ENCODE assay signal across 20 cellular contexts in the genomic region with DNA sequence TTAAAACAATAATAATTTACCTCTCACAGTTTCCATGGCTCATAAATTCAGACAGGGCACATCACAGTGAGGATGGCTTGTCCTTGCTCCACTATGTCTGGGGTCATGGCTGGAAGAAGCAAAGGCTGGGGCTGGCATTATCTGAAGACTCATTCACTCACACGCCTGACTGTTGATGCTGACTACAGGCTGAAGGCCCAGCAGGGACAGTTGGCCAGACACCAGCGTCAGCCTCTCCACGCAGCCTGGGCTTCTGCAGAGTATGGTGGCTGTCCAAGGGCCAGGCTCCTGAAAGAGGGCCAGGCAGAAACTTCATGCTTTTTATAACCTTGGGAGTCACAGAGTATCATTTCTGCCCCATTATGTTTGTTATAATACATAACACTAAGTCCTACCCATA. TPM values are rescaled to one million over a fixed set of nuclear protein-coding genes. Genes with fewer than 3 reads are reported as not detected.
DNase-seq lines count a peak whose midpoint lies in the region; ATAC-seq and TF ChIP-seq lines count a peak whose summit lies in the region.
"Had no signal": no experiment of that assay in that cellular context is flagged by ENCODE, and none has a peak within 500 bp of the region (broad histone marks: within the 10 kb centered on the region; RNA-seq: fewer than 3 reads in every experiment).

No MANE protein-coding gene starts in this region.

- 40% methylated on average over 3 of the region's 3 CpGs for WGBS in right cardiac atrium

- no peaks in the 10 kb centered on the region for H3K27me3 ChIP-seq in right cardiac atrium (ENCODE audit: control insufficient read depth, insufficient read depth)
- H3K27me3 ChIP-seq: BLaER1 had no signal

- H3K4me3 ChIP-seq in right cardiac atrium (ENCODE audit: low read length): no peak overlapping the region
- H3K4me3 ChIP-seq: A549, BLaER1, GM12878, GM23248, HAP-1 had no signal

- H3K9me3 ChIP-seq in right cardiac atrium (ENCODE audit: control insufficient read depth, low read length): no peaks in the 10 kb centered on the region
- H3K9me3 ChIP-seq: A549, BLaER1, HAP-1 had no signal

- peaks cover 10% of the 10 kb centered on the region for H3K4me1 ChIP-seq in right cardiac atrium (ENCODE audit: control insufficient read depth, insufficient read depth, low read length)
- H3K4me1 ChIP-seq: BLaER1, HAP-1 had no signal

- ATAC-seq in Right ventricle myocardium inferior (peak; percentile 91), right cardiac atrium (peak; percentile 90 to 94), HG03342 (IDR thresholded peaks at IDR 0.05; ENCODE audit: unreplicated experiment) (no peak)
- ATAC-seq: A549, GM12878 had no signal

- peak; percentile 75 for DNase-seq in Right ventricle myocardium inferior (ENCODE audit: missing footprints)
- DNase-seq in cardiac septum (ENCODE audit: low spot score): no peak
- peak; percentile 47 to 73 for DNase-seq in erythroblast (lab: John Stamatoyannopoulos, UW)
- peak; percentile 78 to 91 (median 90) for DNase-seq in right cardiac atrium
- DNase-seq in occipital lobe (lab: John Stamatoyannopoulos, UW): no peak
- no peak for DNase-seq in DMS153 (lab: John Stamatoyannopoulos, UW)
- DNase-seq: CD4-positive, alpha-beta memory T cell; GM23248; NCI-H1105 treated with DMSO at 0.1 percent for 48 hours; NCI-H1694; NCI-H2081 treated with DMSO at 0.1 percent for 48 hours; NCI-H510A; NCI-H748 treated with DMSO at 0.1 percent for 48 hours; OCI-M1; SIG-M5 had no signal

- intact Hi-C loops in Right ventricle myocardium inferior (cut with DNase I) (no loop called here), cardiac septum (cut with DNase I) (no loop called here), right cardiac atrium (cut with DNase I) (no loop called here)

- no peak for TF ChIP-seq POLR2A in erythroblast (IDR thresholded peaks at IDR 0.05; ENCODE audit: low read length)

- H3K27ac ChIP-seq in right cardiac atrium (ENCODE audit: low read length): no peak overlapping the region
- H3K27ac ChIP-seq: BLaER1, GM23248 had no signal

RNA-seq across cellular contexts. Expression of gene YPEL5, which starts 33.4 kb away (rescaled TPM):
- 67.5 TPM for total RNA-seq in Right ventricle myocardium inferior
- 67.8 TPM for total RNA-seq in cardiac septum
- total RNA-seq in right cardiac atrium: 10 to 100 TPM; 56.9 to 71.7 (median 59.8) TPM
- 49.5 TPM for polyA plus RNA-seq in right cardiac atrium
- total RNA-seq in occipital lobe: 125 TPM

RNA-seq across cellular contexts. Expression of gene LBH, which starts 51.1 kb away (rescaled TPM):
- total RNA-seq in Right ventricle myocardium inferior (133 TPM), cardiac septum (208 TPM), right cardiac atrium (10 to 100 TPM; 22.9 to 31.3 (median 24.2) TPM), occipital lobe (45.9 TPM)
- 12.4 TPM for polyA plus RNA-seq in right cardiac atrium

Comparison
In these comparisons a context has a peak if more than half of its experiments do, and no peak if none do; other contexts are left out.
1. DNase-seq: peak in Right ventricle myocardium inferior (single experiment), erythroblast (2 of 2) and right cardiac atrium (3 of 3); none in cardiac septum (single experiment), occipital lobe (single experiment) and DMS153 (single experiment).